8 cellular contexts compared by ENCODE assay signal in genomic region chr6:43773981-43774775, GRCh38. TPM values are rescaled to one million over a fixed set of nuclear protein-coding genes. Genes with fewer than 3 reads are reported as not detected.
A peak's percentile ranks its signal among the peaks of the same experiment; 100 is the strongest.
DNase-seq lines count a peak whose midpoint lies in the region; ATAC-seq and TF ChIP-seq lines count a peak whose summit lies in the region.

No MANE protein-coding gene starts in this region.

- peaks cover 100% of the 10 kb centered on the region for H3K36me3 Mint-ChIP-seq in Caco-2 (ENCODE audit: insufficient read depth, unreplicated experiment)

- WGBS in esophagus, 2 donors = 41 to 43% methylated on average over 12 of the region's 12 CpGs

- peak overlapping the region; percentile 4; the same call in 1 of the 2 replicates for H3K27ac ChIP-seq in OCI-LY3 (ENCODE audit: low read length)
- peak overlapping the region; percentile 66 to 86 for H3K27ac ChIP-seq in esophagus (ENCODE audit: low read depth in 2 of 2, low read length in 1 of 2)

- H3K79me2 ChIP-seq in OCI-LY3 (ENCODE audit: low read length) = peaks cover 84% of the 10 kb centered on the region

- peak overlapping the region; percentile 98 for H3K4me2 ChIP-seq in OCI-LY3 (ENCODE audit: low read length)

- H3K27me3 Mint-ChIP-seq in Caco-2 (ENCODE audit: insufficient read depth, unreplicated experiment) = no peaks in the 10 kb centered on the region

- intact Hi-C loops in Caco-2 (cut with micrococcal nuclease; ENCODE audit: unreplicated experiment) = loop anchor here (1.0 to 5.0 kb wide), 4 partner anchors 24 to 228 kb away; no protein-coding TSS in a partner anchor
- intact Hi-C loops in posterior vena cava (cut with DNase I) = loop anchor here (5.0 to 10.0 kb wide), 2 partner anchors 107 to 181 kb away; no protein-coding TSS in a partner anchor

- H2AFZ ChIP-seq in OCI-LY3 (ENCODE audit: low read depth, low read length) = no peak overlapping the region

- peak overlapping the region; percentile 91 for H3K9ac ChIP-seq in OCI-LY3 (ENCODE audit: low read length)

- H4K20me1 ChIP-seq in OCI-LY3 (ENCODE audit: insufficient read depth, low read length) = peaks cover 73% of the 10 kb centered on the region

- H3K4me1 ChIP-seq in Caco-2 (peaks cover 27% of the 10 kb centered on the region), OCI-LY3 (ENCODE audit: low read length) (peaks cover 23% of the 10 kb centered on the region), esophagus (ENCODE audit: control insufficient read depth in 2 of 2, insufficient read depth in 2 of 2, low read length in 1 of 2) (peaks cover 3 to 24% of the 10 kb centered on the region in 2 donors)

- POLR2A ChIA-PET in Caco-2 (lab: Charles Lee) = interaction anchor here (0.7 kb wide), 1 partner anchor 153 kb away, joined by 3 read pairs; no protein-coding TSS in a partner anchor

- ATAC-seq in HG03457 (IDR thresholded peaks at IDR 0.05; ENCODE audit: unreplicated experiment) = no peak
- no peak for ATAC-seq in HG03025 (IDR thresholded peaks at IDR 0.05; ENCODE audit: low FRiP score, unreplicated experiment)

- H3K27ac Mint-ChIP-seq in Caco-2 (ENCODE audit: unreplicated experiment) = peak overlapping the region; percentile 97

- DNase-seq in Caco-2 (no peak), posterior vena cava (ENCODE audit: low spot score) (peak; percentile 69), pons (ENCODE audit: low spot score) (no peak), HuH-7.5 (ENCODE audit: low spot score) (no peak)

- no peaks in the 10 kb centered on the region for H3K9me3 Mint-ChIP-seq in Caco-2 (ENCODE audit: unreplicated experiment)

- H3K36me3 ChIP-seq in Caco-2 (ENCODE audit: control insufficient read depth, insufficient read depth, low read length) (peaks cover 26% of the 10 kb centered on the region), OCI-LY3 (replicated peaks; ENCODE audit: low read depth, low read length) (peaks cover 69% of the 10 kb centered on the region), esophagus (ENCODE audit: control insufficient read depth in 2 of 2, insufficient read depth in 2 of 2, low read length in 1 of 2) (peaks cover 10 to 27% of the 10 kb centered on the region in 2 donors)

- CTCF ChIA-PET in Caco-2 (lab: Charles Lee) = interaction anchor here (0.6 to 1.8 kb wide), 9 partner anchors 8 to 306 kb away, joined by 3 to 6 read pairs (median 4); no protein-coding TSS in a partner anchor

- TF ChIP-seq CTCF in Caco-2 (IDR thresholded peaks at IDR 0.05; ENCODE audit: insufficient read depth in 1 of 2, low read depth in 1 of 2, low read length in 1 of 2, severe bottlenecking in 1 of 2, unreplicated experiment in 1 of 2) (no peak), OCI-LY3 (IDR thresholded peaks at IDR 0.05; ENCODE audit: low read depth, low read length) (no peak)

- BruUV-seq in Caco-2 (replicated peaks; lab: Mats Ljungman, UMichigan) = no TSS peak

- peak overlapping the region; percentile 95 for H3K4me3 ChIP-seq in Caco-2 (ENCODE audit: low read depth, low read length)
- H3K4me3 ChIP-seq in OCI-LY3 (ENCODE audit: low read length) = peak overlapping the region; percentile 83
- peak overlapping the region; percentile 81 to 94 for H3K4me3 ChIP-seq in esophagus (ENCODE audit: low read depth in 1 of 2, low read length in 2 of 2)

- H3K27me3 ChIP-seq in Caco-2 (replicated peaks; ENCODE audit: control insufficient read depth, insufficient read depth, low read length) (no peaks in the 10 kb centered on the region), OCI-LY3 (ENCODE audit: low read depth, low read length) (no peaks in the 10 kb centered on the region), esophagus (ENCODE audit: control insufficient read depth in 1 of 2, insufficient read depth in 2 of 2, low read length in 2 of 2) (no peaks in the 10 kb centered on the region)

- H3K4me1 Mint-ChIP-seq in Caco-2 (ENCODE audit: low read depth, unreplicated experiment) = peaks cover 7% of the 10 kb centered on the region

- peak overlapping the region; percentile 96 for H3K4me3 Mint-ChIP-seq in Caco-2 (ENCODE audit: unreplicated experiment)

- H3K9me3 ChIP-seq in Caco-2 (no peaks in the 10 kb centered on the region), OCI-LY3 (ENCODE audit: insufficient read depth, low read length) (no peaks in the 10 kb centered on the region), esophagus (ENCODE audit: control insufficient read depth in 2 of 2, insufficient read depth in 1 of 2, low read depth in 1 of 2, low read length in 1 of 2) (no peaks in the 10 kb centered on the region)

RNA-seq across cellular contexts. Expression of gene VEGFA, which starts 4.2 kb away (rescaled TPM):
- total RNA-seq in Caco-2 (2022) (172 and 174 TPM in 2 replicates), posterior vena cava (10 to 100 TPM; 88.4 to 91.7 TPM)
- 100 to 1,000 TPM in 1 of 2 donors, 10 to 100 TPM in 1; 87.8 to 157 TPM for polyA plus RNA-seq in esophagus
